In the genomic region with DNA sequence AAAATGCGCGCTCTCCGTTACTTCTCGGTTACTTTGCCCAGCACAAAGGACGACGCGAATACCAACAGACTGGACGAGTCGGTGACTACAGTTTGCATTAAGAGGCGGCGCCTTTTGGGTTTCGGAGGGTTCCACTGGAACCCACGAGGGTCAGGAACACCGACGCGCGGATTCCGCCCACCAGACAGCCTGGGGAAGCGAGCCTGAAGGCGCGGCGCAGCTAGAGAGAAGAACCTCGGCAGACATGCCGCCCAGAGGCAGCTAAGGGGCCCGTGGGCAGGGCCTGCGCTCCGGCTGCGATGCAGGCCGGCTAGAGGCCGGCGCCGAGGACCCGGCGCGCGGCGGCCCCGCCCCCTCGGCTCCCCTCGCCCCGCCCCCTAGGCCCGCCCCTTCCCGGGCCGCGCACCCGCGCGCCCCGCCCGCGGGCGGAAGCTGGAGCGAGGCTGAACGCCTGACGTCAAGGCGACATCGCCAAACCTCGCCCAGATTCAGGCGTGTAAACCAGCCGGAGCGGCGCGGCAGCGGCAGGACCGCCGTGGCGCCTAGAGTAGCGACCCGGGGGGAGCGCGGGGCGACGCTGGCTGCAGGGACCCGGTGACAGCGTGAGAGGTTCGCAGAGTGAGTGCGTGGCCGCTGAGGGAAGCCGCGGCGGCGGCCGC, we compare ENCODE assay signal across 1 cellular context.
TF ChIP-seq lines count a peak whose summit lies in the region.

RAP1B (plus strand) TSS at position 465 of the 659 bp plus-strand sequence. CDS start 37,826 bp downstream, outside the sequence.

TF ChIP-seq in K562, 482 proteins besides CTCF, POLR2A, EP300 and RAD21 (continued from another document and continues in another):
- TF ChIP-seq AFF4 (CRISPR knock-in tag; IDR thresholded peaks at IDR 0.05) (no peak), NFATC3 (IDR thresholded peaks at IDR 0.05) (0 out of 2 replicates have a peak, but pooled peaks have one; percentile 0), FOXJ3 (CRISPR knock-in tag; IDR thresholded peaks at IDR 0.05) (no peak), CXXC5 (CRISPR knock-in tag; IDR thresholded peaks at IDR 0.05) (peak; percentile 71), GABPA (tag; conservative IDR thresholded peaks at IDR 0.05; ENCODE audit: low read depth) (peak; percentile 85), ZNF699 (CRISPR knock-in tag; IDR thresholded peaks at IDR 0.05; ENCODE audit: insufficient replicate concordance) (no peak), RFX7 (CRISPR knock-in tag; IDR thresholded peaks at IDR 0.05) (no peak), ELF2 (CRISPR knock-in tag; IDR thresholded peaks at IDR 0.05) (no peak), RNF2 (IDR thresholded peaks at IDR 0.05) (0 out of 2 replicates have a peak, but pooled peaks have one; percentile 20), TARDBP (IDR thresholded peaks at IDR 0.05) (no peak), NCOA4 (IDR thresholded peaks at IDR 0.05; ENCODE audit: partially characterized antibody) (no peak), SMARCC2 (IDR thresholded peaks at IDR 0.05; ENCODE audit: low read depth) (no peak), POLR2AphosphoS2 (IDR thresholded peaks at IDR 0.05; ENCODE audit: low read length) (no peak), PTBP1 (IDR thresholded peaks at IDR 0.05; ENCODE audit: low read depth, low read length) (no peak), ZNF778 (CRISPR knock-in tag; IDR thresholded peaks at IDR 0.05) (no peak), CHD2 (IDR thresholded peaks at IDR 0.05; ENCODE audit: low read depth, low read length) (no peak), ZFP30 (CRISPR knock-in tag; IDR thresholded peaks at IDR 0.05; ENCODE audit: borderline replicate concordance) (no peak), ZBTB34 (CRISPR knock-in tag; IDR thresholded peaks at IDR 0.05) (no peak), ZNF584 (CRISPR knock-in tag; IDR thresholded peaks at IDR 0.05; ENCODE audit: low read depth) (no peak), ZKSCAN3 (CRISPR knock-in tag; IDR thresholded peaks at IDR 0.05) (no peak), MTA3 (IDR thresholded peaks at IDR 0.05; ENCODE audit: borderline replicate concordance) (0 out of 2 replicates have a peak, but pooled peaks have one; percentile 47), TRIM25 (IDR thresholded peaks at IDR 0.05; ENCODE audit: borderline replicate concordance) (no peak), DACH1 (IDR thresholded peaks at IDR 0.05; ENCODE audit: partially characterized antibody) (no peak), CBFA2T2 (conservative IDR thresholded peaks at IDR 0.05) (no peak), TCF15 (CRISPR knock-in tag; IDR thresholded peaks at IDR 0.05) (no peak), ZNF24 (IDR thresholded peaks at IDR 0.05) (no peak), REST (CRISPR knock-in tag; IDR thresholded peaks at IDR 0.05; ENCODE audit: low read depth) (no peak), WHSC1 (IDR thresholded peaks at IDR 0.05; ENCODE audit: low read length) (no peak), ZNF830 (CRISPR knock-in tag; IDR thresholded peaks at IDR 0.05) (no peak), HDAC3 (IDR thresholded peaks at IDR 0.05; ENCODE audit: borderline replicate concordance, partially characterized antibody) (no peak), TEAD4 (IDR thresholded peaks at IDR 0.05; ENCODE audit: low read length) (no peak), TEAD4 (CRISPR knock-in tag; IDR thresholded peaks at IDR 0.05; ENCODE audit: borderline replicate concordance) (no peak), TSC22D4 (tag; IDR thresholded peaks at IDR 0.05) (no peak)
- TF ChIP-seq, protein P1, sequence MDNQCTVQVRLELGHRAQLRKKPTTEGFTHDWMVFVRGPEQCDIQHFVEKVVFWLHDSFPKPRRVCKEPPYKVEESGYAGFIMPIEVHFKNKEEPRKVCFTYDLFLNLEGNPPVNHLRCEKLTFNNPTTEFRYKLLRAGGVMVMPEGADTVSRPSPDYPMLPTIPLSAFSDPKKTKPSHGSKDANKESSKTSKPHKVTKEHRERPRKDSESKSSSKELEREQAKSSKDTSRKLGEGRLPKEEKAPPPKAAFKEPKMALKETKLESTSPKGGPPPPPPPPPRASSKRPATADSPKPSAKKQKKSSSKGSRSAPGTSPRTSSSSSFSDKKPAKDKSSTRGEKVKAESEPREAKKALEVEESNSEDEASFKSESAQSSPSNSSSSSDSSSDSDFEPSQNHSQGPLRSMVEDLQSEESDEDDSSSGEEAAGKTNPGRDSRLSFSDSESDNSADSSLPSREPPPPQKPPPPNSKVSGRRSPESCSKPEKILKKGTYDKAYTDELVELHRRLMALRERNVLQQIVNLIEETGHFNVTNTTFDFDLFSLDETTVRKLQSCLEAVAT (IDR thresholded peaks at IDR 0.05): no peak
- TF ChIP-seq, protein P2, sequence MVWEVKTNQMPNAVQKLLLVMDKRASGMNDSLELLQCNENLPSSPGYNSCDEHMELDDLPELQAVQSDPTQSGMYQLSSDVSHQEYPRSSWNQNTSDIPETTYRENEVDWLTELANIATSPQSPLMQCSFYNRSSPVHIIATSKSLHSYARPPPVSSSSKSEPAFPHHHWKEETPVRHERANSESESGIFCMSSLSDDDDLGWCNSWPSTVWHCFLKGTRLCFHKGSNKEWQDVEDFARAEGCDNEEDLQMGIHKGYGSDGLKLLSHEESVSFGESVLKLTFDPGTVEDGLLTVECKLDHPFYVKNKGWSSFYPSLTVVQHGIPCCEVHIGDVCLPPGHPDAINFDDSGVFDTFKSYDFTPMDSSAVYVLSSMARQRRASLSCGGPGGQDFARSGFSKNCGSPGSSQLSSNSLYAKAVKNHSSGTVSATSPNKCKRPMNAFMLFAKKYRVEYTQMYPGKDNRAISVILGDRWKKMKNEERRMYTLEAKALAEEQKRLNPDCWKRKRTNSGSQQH (CRISPR knock-in tag; IDR thresholded peaks at IDR 0.05): no peak
- TF ChIP-seq, protein P3, sequence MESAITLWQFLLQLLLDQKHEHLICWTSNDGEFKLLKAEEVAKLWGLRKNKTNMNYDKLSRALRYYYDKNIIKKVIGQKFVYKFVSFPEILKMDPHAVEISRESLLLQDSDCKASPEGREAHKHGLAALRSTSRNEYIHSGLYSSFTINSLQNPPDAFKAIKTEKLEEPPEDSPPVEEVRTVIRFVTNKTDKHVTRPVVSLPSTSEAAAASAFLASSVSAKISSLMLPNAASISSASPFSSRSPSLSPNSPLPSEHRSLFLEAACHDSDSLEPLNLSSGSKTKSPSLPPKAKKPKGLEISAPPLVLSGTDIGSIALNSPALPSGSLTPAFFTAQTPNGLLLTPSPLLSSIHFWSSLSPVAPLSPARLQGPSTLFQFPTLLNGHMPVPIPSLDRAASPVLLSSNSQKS (CRISPR knock-in tag; IDR thresholded peaks at IDR 0.05): no peak
- TF ChIP-seq, protein P4, sequence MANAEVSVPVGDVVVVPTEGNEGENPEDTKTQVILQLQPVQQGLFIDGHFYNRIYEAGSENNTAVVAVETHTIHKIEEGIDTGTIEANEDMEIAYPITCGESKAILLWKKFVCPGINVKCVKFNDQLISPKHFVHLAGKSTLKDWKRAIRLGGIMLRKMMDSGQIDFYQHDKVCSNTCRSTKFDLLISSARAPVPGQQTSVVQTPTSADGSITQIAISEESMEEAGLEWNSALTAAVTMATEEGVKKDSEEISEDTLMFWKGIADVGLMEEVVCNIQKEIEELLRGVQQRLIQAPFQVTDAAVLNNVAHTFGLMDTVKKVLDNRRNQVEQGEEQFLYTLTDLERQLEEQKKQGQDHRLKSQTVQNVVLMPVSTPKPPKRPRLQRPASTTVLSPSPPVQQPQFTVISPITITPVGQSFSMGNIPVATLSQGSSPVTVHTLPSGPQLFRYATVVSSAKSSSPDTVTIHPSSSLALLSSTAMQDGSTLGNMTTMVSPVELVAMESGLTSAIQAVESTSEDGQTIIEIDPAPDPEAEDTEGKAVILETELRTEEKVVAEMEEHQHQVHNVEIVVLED (CRISPR knock-in tag; IDR thresholded peaks at IDR 0.05): peak; percentile 73
- TF ChIP-seq, protein P5, sequence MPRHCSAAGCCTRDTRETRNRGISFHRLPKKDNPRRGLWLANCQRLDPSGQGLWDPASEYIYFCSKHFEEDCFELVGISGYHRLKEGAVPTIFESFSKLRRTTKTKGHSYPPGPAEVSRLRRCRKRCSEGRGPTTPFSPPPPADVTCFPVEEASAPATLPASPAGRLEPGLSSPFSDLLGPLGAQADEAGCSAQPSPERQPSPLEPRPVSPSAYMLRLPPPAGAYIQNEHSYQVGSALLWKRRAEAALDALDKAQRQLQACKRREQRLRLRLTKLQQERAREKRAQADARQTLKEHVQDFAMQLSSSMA (CRISPR knock-in tag; IDR thresholded peaks at IDR 0.05): no peak
- TF ChIP-seq, protein P6, sequence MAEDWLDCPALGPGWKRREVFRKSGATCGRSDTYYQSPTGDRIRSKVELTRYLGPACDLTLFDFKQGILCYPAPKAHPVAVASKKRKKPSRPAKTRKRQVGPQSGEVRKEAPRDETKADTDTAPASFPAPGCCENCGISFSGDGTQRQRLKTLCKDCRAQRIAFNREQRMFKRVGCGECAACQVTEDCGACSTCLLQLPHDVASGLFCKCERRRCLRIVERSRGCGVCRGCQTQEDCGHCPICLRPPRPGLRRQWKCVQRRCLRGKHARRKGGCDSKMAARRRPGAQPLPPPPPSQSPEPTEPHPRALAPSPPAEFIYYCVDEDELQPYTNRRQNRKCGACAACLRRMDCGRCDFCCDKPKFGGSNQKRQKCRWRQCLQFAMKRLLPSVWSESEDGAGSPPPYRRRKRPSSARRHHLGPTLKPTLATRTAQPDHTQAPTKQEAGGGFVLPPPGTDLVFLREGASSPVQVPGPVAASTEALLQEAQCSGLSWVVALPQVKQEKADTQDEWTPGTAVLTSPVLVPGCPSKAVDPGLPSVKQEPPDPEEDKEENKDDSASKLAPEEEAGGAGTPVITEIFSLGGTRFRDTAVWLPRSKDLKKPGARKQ (CRISPR knock-in tag; IDR thresholded peaks at IDR 0.05): no peak
